Comparison of ENCODE assay signal across 1 cellular context in the genomic region with DNA sequence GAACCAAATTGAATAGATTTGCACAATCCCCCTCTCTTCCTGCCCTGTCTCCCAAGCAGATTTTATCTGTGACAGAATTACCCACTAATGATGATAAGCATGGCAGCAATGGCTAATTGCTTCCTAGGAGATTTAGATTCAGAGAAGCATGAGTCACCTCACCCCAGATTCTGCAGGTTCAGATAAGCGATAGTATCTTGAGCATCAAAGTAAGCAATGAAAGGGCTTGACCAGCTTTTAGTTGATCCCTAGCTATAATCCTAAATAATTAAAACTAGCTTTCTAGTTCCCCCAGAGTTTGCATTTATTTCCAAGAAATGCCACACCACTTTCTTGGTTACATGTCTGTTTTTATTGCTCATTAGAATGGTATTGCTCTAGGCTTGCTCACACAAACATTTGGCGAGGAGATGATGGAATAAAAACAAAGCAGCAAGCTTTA.
A peak's percentile ranks its signal among the peaks of the same experiment; 100 is the strongest.
TF ChIP-seq lines count a peak whose summit lies in the region.

No MANE protein-coding gene starts in this region.

TF ChIP-seq in HCT116, 20 proteins besides CTCF, POLR2A, EP300 and RAD21 (continued from another document):
- TF ChIP-seq, protein P1, sequence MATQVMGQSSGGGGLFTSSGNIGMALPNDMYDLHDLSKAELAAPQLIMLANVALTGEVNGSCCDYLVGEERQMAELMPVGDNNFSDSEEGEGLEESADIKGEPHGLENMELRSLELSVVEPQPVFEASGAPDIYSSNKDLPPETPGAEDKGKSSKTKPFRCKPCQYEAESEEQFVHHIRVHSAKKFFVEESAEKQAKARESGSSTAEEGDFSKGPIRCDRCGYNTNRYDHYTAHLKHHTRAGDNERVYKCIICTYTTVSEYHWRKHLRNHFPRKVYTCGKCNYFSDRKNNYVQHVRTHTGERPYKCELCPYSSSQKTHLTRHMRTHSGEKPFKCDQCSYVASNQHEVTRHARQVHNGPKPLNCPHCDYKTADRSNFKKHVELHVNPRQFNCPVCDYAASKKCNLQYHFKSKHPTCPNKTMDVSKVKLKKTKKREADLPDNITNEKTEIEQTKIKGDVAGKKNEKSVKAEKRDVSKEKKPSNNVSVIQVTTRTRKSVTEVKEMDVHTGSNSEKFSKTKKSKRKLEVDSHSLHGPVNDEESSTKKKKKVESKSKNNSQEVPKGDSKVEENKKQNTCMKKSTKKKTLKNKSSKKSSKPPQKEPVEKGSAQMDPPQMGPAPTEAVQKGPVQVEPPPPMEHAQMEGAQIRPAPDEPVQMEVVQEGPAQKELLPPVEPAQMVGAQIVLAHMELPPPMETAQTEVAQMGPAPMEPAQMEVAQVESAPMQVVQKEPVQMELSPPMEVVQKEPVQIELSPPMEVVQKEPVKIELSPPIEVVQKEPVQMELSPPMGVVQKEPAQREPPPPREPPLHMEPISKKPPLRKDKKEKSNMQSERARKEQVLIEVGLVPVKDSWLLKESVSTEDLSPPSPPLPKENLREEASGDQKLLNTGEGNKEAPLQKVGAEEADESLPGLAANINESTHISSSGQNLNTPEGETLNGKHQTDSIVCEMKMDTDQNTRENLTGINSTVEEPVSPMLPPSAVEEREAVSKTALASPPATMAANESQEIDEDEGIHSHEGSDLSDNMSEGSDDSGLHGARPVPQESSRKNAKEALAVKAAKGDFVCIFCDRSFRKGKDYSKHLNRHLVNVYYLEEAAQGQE (IDR thresholded peaks at IDR 0.05; ENCODE audit: low read depth) = no peak
- TF ChIP-seq CEBPB (IDR thresholded peaks at IDR 0.05; ENCODE audit: low read depth) (peak; percentile 86), EGR1 (IDR thresholded peaks at IDR 0.05; ENCODE audit: low read depth) (no peak), EZH2 (IDR thresholded peaks at IDR 0.05) (no peak), ELF1 (IDR thresholded peaks at IDR 0.05; ENCODE audit: borderline replicate concordance, low read depth) (no peak), ZFX (IDR thresholded peaks at IDR 0.05) (no peak), SRF (IDR thresholded peaks at IDR 0.05; ENCODE audit: low read depth) (no peak; the same call in 1 of the 2 replicates), EZH2phosphoT487 (IDR thresholded peaks at IDR 0.05; ENCODE audit: borderline replicate concordance) (no peak), YY1 (IDR thresholded peaks at IDR 0.05; ENCODE audit: extremely low read depth, insufficient replicate concordance, low read depth, low read length) (no peak), ZNF274 (IDR thresholded peaks at IDR 0.05; ENCODE audit: low read depth, low read length) (no peak), SIN3A (IDR thresholded peaks at IDR 0.05; ENCODE audit: low read depth) (peak; percentile 56; the same call in 1 of the 2 replicates), CBX3 (IDR thresholded peaks at IDR 0.05; ENCODE audit: low read depth) (peak; percentile 76; the same call in 1 of the 2 replicates)
- TF ChIP-seq, protein P2, sequence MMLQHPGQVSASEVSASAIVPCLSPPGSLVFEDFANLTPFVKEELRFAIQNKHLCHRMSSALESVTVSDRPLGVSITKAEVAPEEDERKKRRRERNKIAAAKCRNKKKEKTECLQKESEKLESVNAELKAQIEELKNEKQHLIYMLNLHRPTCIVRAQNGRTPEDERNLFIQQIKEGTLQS (IDR thresholded peaks at IDR 0.05) = no peak
